In genomic region chr2:163735692-163736432, GRCh38 we compare ENCODE assay signal across 9 cellular contexts. TPM values are rescaled to one million over a fixed set of nuclear protein-coding genes. Genes with fewer than 3 reads are reported as not detected.
DNase-seq lines count a peak whose midpoint lies in the region; ATAC-seq and TF ChIP-seq lines count a peak whose summit lies in the region.
"Had no signal": no experiment of that assay in that cellular context is flagged by ENCODE, and none has a peak within 500 bp of the region (broad histone marks: within the 10 kb centered on the region; RNA-seq: fewer than 3 reads in every experiment).

A gene with protein sequence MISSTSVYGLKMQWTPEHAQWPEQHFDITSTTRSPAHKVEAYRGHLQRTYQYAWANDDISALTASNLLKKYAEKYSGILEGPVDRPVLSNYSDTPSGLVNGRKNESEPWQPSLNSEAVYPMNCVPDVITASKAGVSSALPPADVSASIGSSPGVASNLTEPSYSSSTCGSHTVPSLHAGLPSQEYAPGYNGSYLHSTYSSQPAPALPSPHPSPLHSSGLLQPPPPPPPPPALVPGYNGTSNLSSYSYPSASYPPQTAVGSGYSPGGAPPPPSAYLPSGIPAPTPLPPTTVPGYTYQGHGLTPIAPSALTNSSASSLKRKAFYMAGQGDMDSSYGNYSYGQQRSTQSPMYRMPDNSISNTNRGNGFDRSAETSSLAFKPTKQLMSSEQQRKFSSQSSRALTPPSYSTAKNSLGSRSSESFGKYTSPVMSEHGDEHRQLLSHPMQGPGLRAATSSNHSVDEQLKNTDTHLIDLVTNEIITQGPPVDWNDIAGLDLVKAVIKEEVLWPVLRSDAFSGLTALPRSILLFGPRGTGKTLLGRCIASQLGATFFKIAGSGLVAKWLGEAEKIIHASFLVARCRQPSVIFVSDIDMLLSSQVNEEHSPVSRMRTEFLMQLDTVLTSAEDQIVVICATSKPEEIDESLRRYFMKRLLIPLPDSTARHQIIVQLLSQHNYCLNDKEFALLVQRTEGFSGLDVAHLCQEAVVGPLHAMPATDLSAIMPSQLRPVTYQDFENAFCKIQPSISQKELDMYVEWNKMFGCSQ (minus strand): TSS chr2:163736008. CDS start chr2:163734927, 1,081 bp downstream.

- in situ Hi-C loops in brain microvascular endothelial cell (cut with HindIII; ENCODE audit: low pct_ligation_motif_present, low sequenced_read_pairs) = no loop called here

- H3K36me3 ChIP-seq in brain microvascular endothelial cell (replicated peaks) = no peaks in the 10 kb centered on the region
- H3K36me3 ChIP-seq in iPS DF 6.9 (ENCODE audit: control insufficient read depth, insufficient read depth, low read length) = no peaks in the 10 kb centered on the region

- H3K27me3 ChIP-seq in brain microvascular endothelial cell (replicated peaks) = no peaks in the 10 kb centered on the region
- no peaks in the 10 kb centered on the region for H3K27me3 ChIP-seq in iPS DF 6.9 (ENCODE audit: control insufficient read depth, insufficient read depth, low read length)

- peak within 1 kb of the TSS; percentile 83 for H3K27ac ChIP-seq in brain microvascular endothelial cell
- no peak within 1 kb of the TSS for H3K27ac ChIP-seq in iPS DF 6.9 (ENCODE audit: low read length)
- H3K27ac ChIP-seq: VCaP had no signal

- H3K27ac Mint-ChIP-seq in activated CD4-positive, alpha-beta memory T cell treated with anti-CD3 and anti-CD28 coated beads, Interleukin-2, amount 10 ng/mL, durations not matched to agents 7 days and 5 days = no peak within 1 kb of the TSS

- CTCF ChIA-PET in activated CD4-positive, alpha-beta memory T cell treated with anti-CD3 and anti-CD28 coated beads, Interleukin-2, amount 10 ng/mL, durations not matched to agents 7 days and 5 days (lab: Charles Lee) = no interaction called here

- DNase-seq in GM04504 (ENCODE audit: low read depth) = peak; percentile 69
- DNase-seq in NCI-H2227 (lab: John Stamatoyannopoulos, UW; ENCODE audit: unreplicated experiment) = peak; percentile 90
- DNase-seq in brain microvascular endothelial cell = peak; percentile 86
- DNase-seq in iPS DF 6.9 (ENCODE audit: low read depth, low spot score) = no peak
- peak; percentile 87 for DNase-seq in renal cortical epithelial cell (ENCODE audit: low read depth)
- no peak for DNase-seq in activated CD4-positive, alpha-beta memory T cell treated with anti-CD3 and anti-CD28 coated beads, Interleukin-2, amount 10 ng/mL, durations not matched to agents 7 days and 5 days
- no peak for DNase-seq in activated T-cell treated with anti-CD3 and anti-CD28 coated beads, Interleukin-2, amount 50 U/mL, for 1 hour

- no peak for TF ChIP-seq CTCF in brain microvascular endothelial cell (IDR thresholded peaks at IDR 0.05; ENCODE audit: low read depth, low read length, missing control alignments)

- no peak for ATAC-seq in GM19328 (IDR thresholded peaks at IDR 0.05; ENCODE audit: unreplicated experiment)

- H3K27me3 Mint-ChIP-seq in activated CD4-positive, alpha-beta memory T cell treated with anti-CD3 and anti-CD28 coated beads, Interleukin-2, amount 10 ng/mL, durations not matched to agents 7 days and 5 days = peaks cover 20% of the 10 kb centered on the region

- H3K4me3 Mint-ChIP-seq in activated CD4-positive, alpha-beta memory T cell treated with anti-CD3 and anti-CD28 coated beads, Interleukin-2, amount 10 ng/mL, durations not matched to agents 7 days and 5 days = no peak within 1 kb of the TSS

- WGBS in iPS DF 6.9 (ENCODE audit: insufficient coverage, insufficient read length) = no CpG with 5 or more reads among the region's 54 CpGs

- H3K36me3 Mint-ChIP-seq in activated CD4-positive, alpha-beta memory T cell treated with anti-CD3 and anti-CD28 coated beads, Interleukin-2, amount 10 ng/mL, durations not matched to agents 7 days and 5 days (ENCODE audit: low read depth) = no peaks in the 10 kb centered on the region

- H3K4me3 ChIP-seq in brain microvascular endothelial cell (ENCODE audit: low read depth, low read length) = peak within 1 kb of the TSS; percentile 89
- peak within 1 kb of the TSS; percentile 89 for H3K4me3 ChIP-seq in iPS DF 6.9 (ENCODE audit: low read length)

- no peaks in the 10 kb centered on the region for H3K9me3 Mint-ChIP-seq in activated CD4-positive, alpha-beta memory T cell treated with anti-CD3 and anti-CD28 coated beads, Interleukin-2, amount 10 ng/mL, durations not matched to agents 7 days and 5 days

- no peaks in the 10 kb centered on the region for H3K9me3 ChIP-seq in iPS DF 6.9 (ENCODE audit: control insufficient read depth, insufficient read depth, low read length)

- POLR2A ChIA-PET in activated CD4-positive, alpha-beta memory T cell treated with anti-CD3 and anti-CD28 coated beads, Interleukin-2, amount 10 ng/mL, durations not matched to agents 7 days and 5 days (lab: Charles Lee) = no interaction called here

- H3K4me1 ChIP-seq in iPS DF 6.9 (ENCODE audit: control insufficient read depth, insufficient read depth, low read length) = no peaks in the 10 kb centered on the region

- H3K4me1 Mint-ChIP-seq in activated CD4-positive, alpha-beta memory T cell treated with anti-CD3 and anti-CD28 coated beads, Interleukin-2, amount 10 ng/mL, durations not matched to agents 7 days and 5 days = peaks cover 3% of the 10 kb centered on the region

RNA-seq across cellular contexts. Expression of the gene that starts here (rescaled TPM):
- total RNA-seq in renal cortical epithelial cell = 3.0 and 9.0 TPM in 2 replicates
- total RNA-seq in activated CD4-positive, alpha-beta memory T cell treated with anti-CD3 and anti-CD28 coated beads, Interleukin-2, amount 10 ng/mL, durations not matched to agents 7 days and 5 days = not detected

Comparison
In these comparisons a context has a peak if more than half of its experiments do, and no peak if none do; other contexts are left out.
1. DNase-seq: peak in GM04504 (single experiment), NCI-H2227 (single experiment), brain microvascular endothelial cell (single experiment) and renal cortical epithelial cell (single experiment); none in iPS DF 6.9 (single experiment), activated CD4-positive, alpha-beta memory T cell treated with anti-CD3 and anti-CD28 coated beads, Interleukin-2, amount 10 ng/mL, durations not matched to agents 7 days and 5 days (single experiment) and activated T-cell treated with anti-CD3 and anti-CD28 coated beads, Interleukin-2, amount 50 U/mL, for 1 hour (single experiment).